8 cellular contexts compared by ENCODE assay signal in the genomic region with DNA sequence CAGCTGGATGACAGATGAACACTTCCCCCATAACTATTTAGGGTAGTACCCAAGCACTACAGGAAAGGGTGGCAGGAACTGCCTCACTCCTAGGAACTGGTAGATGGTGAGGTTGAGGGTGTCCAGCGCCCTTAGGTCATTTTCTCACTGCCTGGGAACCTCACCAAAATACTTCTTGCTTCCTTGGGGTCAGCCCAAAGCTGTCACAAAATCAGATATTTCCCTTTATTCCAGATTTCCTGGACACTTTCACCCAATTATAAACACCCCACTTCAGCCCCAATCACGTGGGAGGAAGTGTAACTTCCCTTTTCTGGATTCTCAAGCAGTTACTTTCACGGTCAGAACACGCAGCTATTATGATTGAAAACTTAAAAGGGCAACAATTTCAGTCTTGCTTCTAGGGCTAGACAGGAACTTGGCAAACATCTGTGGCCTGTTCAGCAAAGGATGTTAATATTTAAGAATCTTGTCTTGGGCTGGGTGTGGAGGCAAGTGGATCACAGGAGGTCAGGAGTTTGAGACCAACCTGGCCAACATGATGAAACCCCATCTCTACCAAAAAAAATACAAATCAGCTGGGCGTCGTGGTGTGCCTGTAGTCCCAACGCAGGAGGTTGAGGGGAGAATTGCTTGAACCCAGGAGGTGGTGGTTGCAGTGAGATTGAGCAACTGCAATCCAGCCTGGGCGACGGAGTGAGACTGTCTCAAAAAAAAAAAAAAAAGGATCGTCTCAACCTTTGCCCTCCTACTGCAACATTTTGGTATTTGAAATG. TPM values are rescaled to one million over a fixed set of nuclear protein-coding genes. Genes with fewer than 3 reads are reported as not detected.
DNase-seq lines count a peak whose midpoint lies in the region; ATAC-seq and TF ChIP-seq lines count a peak whose summit lies in the region.

No MANE protein-coding gene starts in this region.

- H3K36me3 Mint-ChIP-seq in activated T-helper 2 cell treated with anti-CD3 and anti-CD28 coated beads, Interferon-gamma antibody, Interleukin-2, Interleukin-4, amounts not matched to agents 10 μg/mL and 5 μg/mL and 100 μg/mL, durations not matched to agents 14 hours and 24 hours and 36 hours (ENCODE audit: low read depth), result peaks cover 40% of the 10 kb centered on the region

- H3K4me3 ChIP-seq in AG10803 (ENCODE audit: low read length) (peak overlapping the region; percentile 83), left ventricle myocardium inferior (peak overlapping the region; percentile 97), spleen (peak overlapping the region in 5 of 8 donors; percentile 77 to 100 (median 96))

- H3K27me3 ChIP-seq in left ventricle myocardium inferior (ENCODE audit: low read depth) (no peaks in the 10 kb centered on the region), spleen (replicated peaks in 1 of 7) (no peaks in the 10 kb centered on the region)

- peaks cover 80% of the 10 kb centered on the region for H3K4me1 ChIP-seq in left ventricle myocardium inferior
- peaks cover 27 to 83% (median 59%) of the 10 kb centered on the region in 6 donors for H3K4me1 ChIP-seq in spleen

- H3K36me3 ChIP-seq in left ventricle myocardium inferior, result peaks cover 41% of the 10 kb centered on the region
- peaks cover 0 to 75% (median 18%) of the 10 kb centered on the region in 6 donors for H3K36me3 ChIP-seq in spleen

- TF ChIP-seq CTCF in AG10803 (conservative IDR thresholded peaks at IDR 0.05; ENCODE audit: low read length) (no peak), left ventricle myocardium inferior (IDR thresholded peaks at IDR 0.05; ENCODE audit: borderline replicate concordance) (no peak), spleen (IDR thresholded peaks at IDR 0.05 in 8 of 11, conservative IDR thresholded peaks at IDR 0.05 in 3 of 11) (peak in 1 of 11 experiments; percentile 9), GM20000 (IDR thresholded peaks at IDR 0.05; ENCODE audit: extremely low read depth, missing control alignments) (no peak)

- WGBS in spleen, 5 donors, result 13 to 32% (median 19%) methylated on average over 10 of the region's 10 CpGs

- H3K4me3 Mint-ChIP-seq in activated T-helper 2 cell treated with anti-CD3 and anti-CD28 coated beads, Interferon-gamma antibody, Interleukin-2, Interleukin-4, amounts not matched to agents 10 μg/mL and 5 μg/mL and 100 μg/mL, durations not matched to agents 14 hours and 24 hours and 36 hours (ENCODE audit: low read depth), result peak overlapping the region; percentile 47

- H3K4me1 Mint-ChIP-seq in activated T-helper 2 cell treated with anti-CD3 and anti-CD28 coated beads, Interferon-gamma antibody, Interleukin-2, Interleukin-4, amounts not matched to agents 10 μg/mL and 5 μg/mL and 100 μg/mL, durations not matched to agents 14 hours and 24 hours and 36 hours (ENCODE audit: low read depth), result peaks cover 33% of the 10 kb centered on the region

- no peaks in the 10 kb centered on the region for H3K9me3 Mint-ChIP-seq in activated T-helper 2 cell treated with anti-CD3 and anti-CD28 coated beads, Interferon-gamma antibody, Interleukin-2, Interleukin-4, amounts not matched to agents 10 μg/mL and 5 μg/mL and 100 μg/mL, durations not matched to agents 14 hours and 24 hours and 36 hours

- H3K27me3 Mint-ChIP-seq in activated T-helper 2 cell treated with anti-CD3 and anti-CD28 coated beads, Interferon-gamma antibody, Interleukin-2, Interleukin-4, amounts not matched to agents 10 μg/mL and 5 μg/mL and 100 μg/mL, durations not matched to agents 14 hours and 24 hours and 36 hours (ENCODE audit: low read depth), result no peaks in the 10 kb centered on the region

- TF ChIP-seq POLR2A in spleen (IDR thresholded peaks at IDR 0.05), result peak in 2 of 3 donors; percentile 21 to 52

- H3K27ac Mint-ChIP-seq in activated T-helper 2 cell treated with anti-CD3 and anti-CD28 coated beads, Interferon-gamma antibody, Interleukin-2, Interleukin-4, amounts not matched to agents 10 μg/mL and 5 μg/mL and 100 μg/mL, durations not matched to agents 14 hours and 24 hours and 36 hours, result peak overlapping the region; percentile 77

- H3K27ac ChIP-seq in left ventricle myocardium inferior (replicated peaks) (peak overlapping the region; percentile 100), spleen (peak overlapping the region; percentile 82 to 100 (median 99))

- intact Hi-C loops in activated T-helper 2 cell treated with anti-CD3 and anti-CD28 coated beads, Interferon-gamma antibody, Interleukin-2, Interleukin-4, amounts not matched to agents 10 μg/mL and 5 μg/mL and 100 μg/mL, durations not matched to agents 14 hours and 24 hours and 36 hours (cut with micrococcal nuclease), result no loop called here
- intact Hi-C loops in left ventricle myocardium inferior (cut with micrococcal nuclease), result loop anchor here (5.0 kb wide), 1 partner anchor 119 kb away; no protein-coding TSS in a partner anchor
- intact Hi-C loops in spleen (cut with DNase I; ENCODE audit: low total_unique reads), result no loop called here

- no peaks in the 10 kb centered on the region for H3K9me3 ChIP-seq in left ventricle myocardium inferior (replicated peaks)
- no peaks in the 10 kb centered on the region for H3K9me3 ChIP-seq in spleen

- no peak for ATAC-seq in HG03175 (IDR thresholded peaks at IDR 0.05; ENCODE audit: unreplicated experiment)

- DNase-seq in AG10803 (ENCODE audit: low read depth) (peak; percentile 83), KG1 (lab: John Stamatoyannopoulos, UW) (peak; percentile 86), left ventricle myocardium inferior (no peak), spleen (peak; percentile 65), GM20000 (ENCODE audit: low spot score) (no peak), epidermal melanocyte (ENCODE audit: insufficient read length, low spot score) (no peak)
- no peak for DNase-seq in activated T-helper 2 cell treated with anti-CD3 and anti-CD28 coated beads, Interferon-gamma antibody, Interleukin-2, Interleukin-4, amounts not matched to agents 10 μg/mL and 5 μg/mL and 100 μg/mL, durations not matched to agents 14 hours and 24 hours and 36 hours (ENCODE audit: low spot score)

RNA-seq across cellular contexts. Expression of gene FTH1, which starts 4.0 kb away (rescaled TPM):
- total RNA-seq in activated T-helper 2 cell treated with anti-CD3 and anti-CD28 coated beads, Interferon-gamma antibody, Interleukin-2, Interleukin-4, amounts not matched to agents 10 μg/mL and 5 μg/mL and 100 μg/mL, durations not matched to agents 14 hours and 24 hours and 36 hours, result 568 and 585 TPM in 2 replicates
- total RNA-seq in left ventricle myocardium inferior (2,346 TPM), spleen (1,000 to 10,000 TPM; 1,915 to 2,864 (median 2,469) TPM)
- 1,000 to 10,000 TPM; 2,005 to 3,321 (median 2,533) TPM for polyA plus RNA-seq in spleen

RNA-seq across cellular contexts. Expression of gene BEST1, which starts 13.3 kb away (rescaled TPM):
- 0.09 TPM in 1 of 2 replicates, not detected in the other for total RNA-seq in activated T-helper 2 cell treated with anti-CD3 and anti-CD28 coated beads, Interferon-gamma antibody, Interleukin-2, Interleukin-4, amounts not matched to agents 10 μg/mL and 5 μg/mL and 100 μg/mL, durations not matched to agents 14 hours and 24 hours and 36 hours
- total RNA-seq in left ventricle myocardium inferior, result 0.58 TPM
- 10 to 100 TPM in 5 of 7 donors, 1 to 10 TPM in 2; 6.8 to 20.4 (median 12.3) TPM for total RNA-seq in spleen
- 1 to 10 TPM; 2.6 to 4.3 (median 3.0) TPM for polyA plus RNA-seq in spleen

RNA-seq across cellular contexts. Expression of gene RAB3IL1, which starts 46.1 kb away (rescaled TPM):
- 0.09 TPM in 1 of 2 replicates, not detected in the other for total RNA-seq in activated T-helper 2 cell treated with anti-CD3 and anti-CD28 coated beads, Interferon-gamma antibody, Interleukin-2, Interleukin-4, amounts not matched to agents 10 μg/mL and 5 μg/mL and 100 μg/mL, durations not matched to agents 14 hours and 24 hours and 36 hours
- total RNA-seq in left ventricle myocardium inferior, result 9.5 TPM
- total RNA-seq in spleen, result 10 to 100 TPM; 34.3 to 57.1 (median 39.5) TPM
- 10 to 100 TPM in 2 of 3 donors, 1 to 10 TPM in 1; 6.5 to 17.6 (median 14.1) TPM for polyA plus RNA-seq in spleen

Comparison
In these comparisons a context has a peak if more than half of its experiments do, and no peak if none do; other contexts are left out.
1. DNase-seq: peak in AG10803 (single experiment), KG1 (single experiment) and spleen (single experiment); none in activated T-helper 2 cell treated with anti-CD3 and anti-CD28 coated beads, Interferon-gamma antibody, Interleukin-2, Interleukin-4, amounts not matched to agents 10 μg/mL and 5 μg/mL and 100 μg/mL, durations not matched to agents 14 hours and 24 hours and 36 hours (single experiment), left ventricle myocardium inferior (single experiment), GM20000 (single experiment) and epidermal melanocyte (single experiment).
2. Peak in every context shown above with its lines, with median percentiles within 50 percentile points of each other: H3K4me3 ChIP-seq.